Comparison of ENCODE assay signal across 1 cellular context in genomic region chr13:44196186-44196751, GRCh38.
TF ChIP-seq lines count a peak whose summit lies in the region.

No MANE protein-coding gene starts in this region.

TF ChIP-seq in IMR-90, 13 proteins besides CTCF, POLR2A, EP300 and RAD21:
- TF ChIP-seq RFX5 (IDR thresholded peaks at IDR 0.05; ENCODE audit: low read depth, low read length) (no peak), FOS (IDR thresholded peaks at IDR 0.05; ENCODE audit: low read depth, low read length) (no peak), SMC3 (IDR thresholded peaks at IDR 0.05; ENCODE audit: low read depth, low read length) (no peak), USF2 (IDR thresholded peaks at IDR 0.05; ENCODE audit: low read depth, low read length) (no peak), MAZ (IDR thresholded peaks at IDR 0.05; ENCODE audit: borderline replicate concordance, low read depth, low read length) (no peak), MXI1 (IDR thresholded peaks at IDR 0.05; ENCODE audit: borderline replicate concordance, low read depth, low read length) (no peak), BHLHE40 (IDR thresholded peaks at IDR 0.05; ENCODE audit: low read depth, low read length) (no peak), MAFK (IDR thresholded peaks at IDR 0.05; ENCODE audit: low read depth, low read length) (no peak), ELK1 (IDR thresholded peaks at IDR 0.05; ENCODE audit: borderline replicate concordance, low read depth, low read length) (no peak), NFE2L2 (IDR thresholded peaks at IDR 0.05; ENCODE audit: low read depth, low read length) (no peak), CEBPB (IDR thresholded peaks at IDR 0.05; ENCODE audit: low read depth, low read length) (no peak), CHD1 (IDR thresholded peaks at IDR 0.05; ENCODE audit: low read depth, low read length) (no peak), RCOR1 (IDR thresholded peaks at IDR 0.05; ENCODE audit: insufficient replicate concordance, low read length) (no peak)
